ENCODE assay signal across 31 cellular contexts in genomic region chr2:112791693-112792230, GRCh38. TPM values are rescaled to one million over a fixed set of nuclear protein-coding genes. Genes with fewer than 3 reads are reported as not detected.
"Had no signal": no experiment of that assay in that cellular context is flagged by ENCODE, and none has a peak within 500 bp of the region (broad histone marks: within the 10 kb centered on the region; RNA-seq: fewer than 3 reads in every experiment).

No MANE protein-coding gene starts in this region.

- H3K4me1 ChIP-seq: prostate gland, testis, thyroid gland had no signal

- H3K4me3 ChIP-seq: left ventricle myocardium inferior, lung, mucosa of descending colon, pancreas, prostate gland, skin epidermis, stomach, testis, thyroid gland, transverse colon, upper lobe of right lung had no signal

- H3K27ac ChIP-seq: left ventricle myocardium inferior, pancreas, prostate gland, skin epidermis, stomach, testis, thyroid gland, transverse colon, upper lobe of right lung had no signal

- ATAC-seq: mucosa of descending colon; naive thymus-derived CD4-positive, alpha-beta T cell; natural killer cell treated with Interleukin-12 subunit alpha and Interleukin-12 subunit beta and Interleukin-15 and Interleukin-18, amount 100 ng/mL, for 72 hours; pancreas; right cardiac atrium; sciatic nerve; stimulated activated naive B cell treated with anti-CD40 and anti-IgM and Interleukin-4, amounts not matched to agents 10 μg/mL and 1 μg/mL and 100 μg/mL, for 72 hours; stimulated activated naive CD8-positive, alpha-beta T cell treated with anti-CD3 and anti-CD28 coated beads, Interleukin-15, Interleukin-2, amounts not matched to agents 100 U/mL and 50 U/mL, for 24 hours; upper lobe of right lung had no signal

- H3K27ac Mint-ChIP-seq: mesothelial cell of epicardium; naive thymus-derived CD4-positive, alpha-beta T cell; stimulated activated naive B cell treated with anti-CD40 and anti-IgM and Interleukin-4, amounts not matched to agents 10 μg/mL and 1 μg/mL and 100 μg/mL, for 72 hours had no signal

- H3K36me3 Mint-ChIP-seq: mesothelial cell of epicardium had no signal

- H3K4me3 Mint-ChIP-seq: mesothelial cell of epicardium; naive thymus-derived CD4-positive, alpha-beta T cell; natural killer cell treated with Interleukin-12 subunit alpha and Interleukin-12 subunit beta and Interleukin-15 and Interleukin-18, amount 100 ng/mL, for 72 hours; stimulated activated naive B cell treated with anti-CD40 and anti-IgM and Interleukin-4, amounts not matched to agents 10 μg/mL and 1 μg/mL and 100 μg/mL, for 72 hours had no signal

- DNase-seq: islet precursor cell; left ventricle myocardium inferior; mesendoderm; mucosa of descending colon; naive thymus-derived CD4-positive, alpha-beta T cell; nucleus accumbens; pancreas; posterior cingulate gyrus; retina; right cardiac atrium; stimulated activated CD4-positive, alpha-beta T cell treated with anti-CD3 and anti-CD28 coated beads, Interleukin-12 subunit alpha, Interleukin-12 subunit beta, amount 100 ng/mL, for 4 hours; stimulated activated CD4-positive, alpha-beta T cell treated with anti-CD3 and anti-CD28 coated beads, Interleukin-15, amount 100 ng/mL, for 24 hours; stimulated activated CD4-positive, alpha-beta T cell treated with anti-CD3 and anti-CD28 coated beads, Interleukin-2, amount 100 ng/mL, for 24 hours; stimulated activated CD4-positive, alpha-beta T cell treated with anti-CD3 and anti-CD28 coated beads, Interleukin-4, amount 100 ng/mL, for 1 hour; stimulated activated naive B cell treated with anti-CD40 and anti-IgM and Interleukin-4, amounts not matched to agents 10 μg/mL and 1 μg/mL and 100 μg/mL, for 72 hours; stimulated activated naive CD8-positive, alpha-beta T cell treated with anti-CD3 and anti-CD28 coated beads, Interleukin-15, Interleukin-2, amounts not matched to agents 100 U/mL and 50 U/mL, for 24 hours; stomach; testis; thyroid gland; transverse colon; upper lobe of right lung had no signal

- FAIRE-seq: pancreas, urothelium cell line had no signal

- H3K36me3 ChIP-seq: left ventricle myocardium inferior, pancreas, prostate gland, stomach, thyroid gland, transverse colon, upper lobe of right lung had no signal

- H3K27me3 Mint-ChIP-seq: natural killer cell treated with Interleukin-12 subunit alpha and Interleukin-12 subunit beta and Interleukin-15 and Interleukin-18, amount 100 ng/mL, for 72 hours; stimulated activated naive B cell treated with anti-CD40 and anti-IgM and Interleukin-4, amounts not matched to agents 10 μg/mL and 1 μg/mL and 100 μg/mL, for 72 hours had no signal

- H3K9me3 ChIP-seq: left ventricle myocardium inferior, mucosa of descending colon, pancreas, prostate gland, stomach, testis, thyroid gland, transverse colon, upper lobe of right lung had no signal

- H3K27me3 ChIP-seq: pancreas, stomach, testis, thyroid gland, transverse colon, upper lobe of right lung had no signal

RNA-seq across cellular contexts. Expression of gene IL1A, which starts 7.5 kb away (rescaled TPM):
- total RNA-seq: left ventricle myocardium inferior, mucosa of descending colon, myocyte, osteoblast, right cardiac atrium, stomach, transverse colon had no signal
- polyA plus RNA-seq: naive thymus-derived CD4-positive, alpha-beta T cell; right cardiac atrium had no signal

RNA-seq across cellular contexts. Expression of gene CKAP2L, which starts 27.4 kb away (rescaled TPM):
- polyA plus RNA-seq: naive thymus-derived CD4-positive, alpha-beta T cell; right cardiac atrium had no signal

RNA-seq across cellular contexts. Expression of gene IL1B, which starts 44.8 kb away (rescaled TPM):
- total RNA-seq: myocyte, prostate gland had no signal
- polyA plus RNA-seq: naive thymus-derived CD4-positive, alpha-beta T cell; neural cell had no signal
